In genomic region chr18:10085405-10085804, GRCh38 we compare ENCODE assay signal across 1 cellular context.
TF ChIP-seq lines count a peak whose summit lies in the region.

No MANE protein-coding gene starts in this region.

TF ChIP-seq in SK-N-SH treated with all-trans-retinoic acid at 6 μM for 48 hours, 23 proteins besides CTCF, POLR2A, EP300 and RAD21 (continued from another document):
- TF ChIP-seq TSHZ2 (CRISPR knock-in tag; IDR thresholded peaks at IDR 0.05) (no peak), TCF4 (CRISPR knock-in tag; IDR thresholded peaks at IDR 0.05; ENCODE audit: borderline replicate concordance) (no peak), CSDC2 (CRISPR knock-in tag; IDR thresholded peaks at IDR 0.05) (no peak), ESRRG (CRISPR knock-in tag; IDR thresholded peaks at IDR 0.05) (no peak), ZNF565 (CRISPR knock-in tag; conservative IDR thresholded peaks at IDR 0.05; ENCODE audit: low read depth) (no peak), GLIS3 (CRISPR knock-in tag; IDR thresholded peaks at IDR 0.05) (no peak), ISL1 (CRISPR knock-in tag; IDR thresholded peaks at IDR 0.05) (no peak), ZC3H10 (CRISPR knock-in tag; IDR thresholded peaks at IDR 0.05) (no peak), OSR1 (CRISPR knock-in tag; IDR thresholded peaks at IDR 0.05) (no peak), ZNF8 (CRISPR knock-in tag; IDR thresholded peaks at IDR 0.05) (no peak)
TF ChIP-seq in SK-N-SH treated with all-trans-retinoic acid at 6 μM for 48 hours: peak in this region for 0.
